8 cellular contexts compared by ENCODE assay signal in genomic region chr17:19376799-19377198, GRCh38. TPM values are rescaled to one million over a fixed set of nuclear protein-coding genes. Genes with fewer than 3 reads are reported as not detected.
A peak's percentile ranks its signal among the peaks of the same experiment; 100 is the strongest.
DNase-seq lines count a peak whose midpoint lies in the region; ATAC-seq and TF ChIP-seq lines count a peak whose summit lies in the region.

No MANE protein-coding gene starts in this region.

- H3K9me2 ChIP-seq in PC-3 (replicated peaks; ENCODE audit: low read length), result no peaks in the 10 kb centered on the region

- no peaks in the 10 kb centered on the region for H3K27me3 ChIP-seq in PC-3 (ENCODE audit: low read length)
- no peaks in the 10 kb centered on the region for H3K27me3 ChIP-seq in esophagus (ENCODE audit: control insufficient read depth in 1 of 2, insufficient read depth in 2 of 2, low read length in 2 of 2)

- H3F3A ChIP-seq in PC-3 (ENCODE audit: low read length, unreplicated experiment), result no peaks in the 10 kb centered on the region

- POLR2A ChIA-PET in PC-3 (lab: Charles Lee; ENCODE audit: unreplicated experiment), result interaction anchor here (0.6 to 1.2 kb wide), 2 partner anchors 14 to 392 kb away, joined by 3 to 13 read pairs; partner anchors contain the start of gene B9D1

- DNase-seq in SHP77 (lab: John Stamatoyannopoulos, UW), result peak; percentile 28 to 57
- no peak for DNase-seq in SHP77 treated with DMSO at 0.1 percent for 48 hours (lab: John Stamatoyannopoulos, UW)
- peak; percentile 70 for DNase-seq in PC-3
- DNase-seq in retinal pigment epithelial cell (ENCODE audit: low read depth), result no peak
- DNase-seq in NCI-H1694 treated with DMSO at 0.1 percent for 48 hours (lab: John Stamatoyannopoulos, UW), result no peak

- no TSS peak for BruUV-seq in PC-3 (replicated peaks; lab: Mats Ljungman, UMichigan)

- peaks cover 38% of the 10 kb centered on the region for H3K79me2 ChIP-seq in PC-3 (ENCODE audit: low read length)

- intact Hi-C loops in PC-3 (cut with micrococcal nuclease), result loop anchor here (1.0 to 5.0 kb wide), 2 partner anchors 13 to 131 kb away; no protein-coding TSS in a partner anchor

- no peaks in the 10 kb centered on the region for H4K20me1 ChIP-seq in PC-3 (ENCODE audit: low read length)

- TF ChIP-seq CTCF in PC-3 (conservative IDR thresholded peaks at IDR 0.05; ENCODE audit: low read depth, low read length) (no peak), retinal pigment epithelial cell (conservative IDR thresholded peaks at IDR 0.05; ENCODE audit: low read depth, low read length) (no peak)

- H3K9me3 ChIP-seq in PC-3 (ENCODE audit: low read length), result no peaks in the 10 kb centered on the region
- H3K9me3 ChIP-seq in esophagus (ENCODE audit: control insufficient read depth in 2 of 2, insufficient read depth in 1 of 2, low read depth in 1 of 2, low read length in 1 of 2), result no peaks in the 10 kb centered on the region

- H2AFZ ChIP-seq in PC-3 (ENCODE audit: low read length), result peak overlapping the region; percentile 88

- H3K36me3 ChIP-seq in PC-3 (ENCODE audit: low read depth, low read length) (peaks cover 18% of the 10 kb centered on the region), esophagus (ENCODE audit: control insufficient read depth in 2 of 2, insufficient read depth in 2 of 2, low read length in 1 of 2) (peaks cover 6 to 20% of the 10 kb centered on the region in 2 donors)

- CTCF ChIA-PET in PC-3 (lab: Charles Lee), result interaction anchor here (1.9 kb wide), 1 partner anchor 14 kb away, joined by 16 read pairs; the partner anchor contains the start of gene B9D1

- WGBS in esophagus, 2 donors, result 33 to 42% methylated on average over 2 of the region's 2 CpGs

- H3K9ac ChIP-seq in PC-3 (ENCODE audit: low read length), result peak overlapping the region; percentile 87

- peak overlapping the region; percentile 92 for H3K4me2 ChIP-seq in PC-3 (ENCODE audit: low read length)

- ATAC-seq in PC-3 (no peak), HG02642 (IDR thresholded peaks at IDR 0.05; ENCODE audit: poor library complexity, unreplicated experiment) (no peak), GM21390 (IDR thresholded peaks at IDR 0.05; ENCODE audit: unreplicated experiment) (no peak)

- H3K4me1 ChIP-seq in PC-3 (ENCODE audit: insufficient read depth, low read length) (peaks cover 15% of the 10 kb centered on the region), esophagus (ENCODE audit: control insufficient read depth in 2 of 2, insufficient read depth in 2 of 2, low read length in 1 of 2) (peaks cover 0 to 9% of the 10 kb centered on the region in 2 donors)

- H3K27ac ChIP-seq in PC-3 (ENCODE audit: low read length) (peak overlapping the region; percentile 84), esophagus (ENCODE audit: low read depth in 2 of 2, low read length in 1 of 2) (peak overlapping the region; percentile 73 to 99)

- peak overlapping the region; percentile 78 for H3K4me3 ChIP-seq in PC-3 (ENCODE audit: low read length)
- H3K4me3 ChIP-seq in esophagus (ENCODE audit: low read depth in 1 of 2, low read length in 2 of 2), result peak overlapping the region in 1 of 2 donors; percentile 57
- H3K4me3 ChIP-seq in retinal pigment epithelial cell (ENCODE audit: low read length), result peak overlapping the region; percentile 91

RNA-seq across cellular contexts. Expression of gene MAPK7, which starts 1.5 kb away (rescaled TPM):
- total RNA-seq in PC-3 (2014; rRNA removed), result 9.8 and 18.5 TPM in 2 replicates
- polyA plus RNA-seq in esophagus, result 10 to 100 TPM; 27.7 to 28.3 TPM

RNA-seq across cellular contexts. Expression of gene MFAP4, which starts 10.2 kb away (rescaled TPM):
- not detected in 2 replicates for total RNA-seq in PC-3 (2014; rRNA removed)
- polyA plus RNA-seq in esophagus, result 10 to 100 TPM in 1 of 2 donors, 1 to 10 TPM in 1; 8.3 to 33.7 TPM

RNA-seq across cellular contexts. Expression of gene B9D1, which starts 14.3 kb away (rescaled TPM):
- total RNA-seq in PC-3 (2014; rRNA removed), result 42.8 and 48.0 TPM in 2 replicates
- polyA plus RNA-seq in esophagus, result 10 to 100 TPM in 1 of 2 donors, 1 to 10 TPM in 1; 8.2 to 11.5 TPM

RNA-seq across cellular contexts. Expression of gene RNF112, which starts 34.2 kb away (rescaled TPM):
- total RNA-seq in PC-3 (2014; rRNA removed), result 0.18 and 1.0 TPM in 2 replicates
- 1 to 10 TPM; 1.1 to 3.7 TPM for polyA plus RNA-seq in esophagus

Comparison
In these comparisons a context has a peak if more than half of its experiments do, and no peak if none do; other contexts are left out.
1. DNase-seq: peak in SHP77 (2 of 2) and PC-3 (single experiment); none in SHP77 treated with DMSO at 0.1 percent for 48 hours (single experiment), retinal pigment epithelial cell (single experiment) and NCI-H1694 treated with DMSO at 0.1 percent for 48 hours (single experiment).